ENCODE assay signal across 14 cellular contexts in genomic region chr10:60907972-60908371, GRCh38. TPM values are rescaled to one million over a fixed set of nuclear protein-coding genes. Genes with fewer than 3 reads are reported as not detected.
DNase-seq lines count a peak whose midpoint lies in the region; ATAC-seq, FAIRE-seq and TF ChIP-seq lines count a peak whose summit lies in the region.
"Had no signal": no experiment of that assay in that cellular context is flagged by ENCODE, and none has a peak within 500 bp of the region (broad histone marks: within the 10 kb centered on the region; RNA-seq: fewer than 3 reads in every experiment).

No MANE protein-coding gene starts in this region.

- TF ChIP-seq POLR2A in spleen (IDR thresholded peaks at IDR 0.05), result no peak

- peak overlapping the region in 5 of 8 donors; percentile 24 to 50 (median 46) for H3K27ac ChIP-seq in spleen
- H3K27ac ChIP-seq: BLaER1 had no signal

- no peaks in the 10 kb centered on the region for H3K27me3 ChIP-seq in spleen (replicated peaks in 1 of 7)
- H3K27me3 ChIP-seq: BLaER1 had no signal

- ATAC-seq in GM18867 (IDR thresholded peaks at IDR 0.05; ENCODE audit: unreplicated experiment) (no peak), left colon (no peak)

- TF ChIP-seq CTCF in epithelial cell of proximal tubule (conservative IDR thresholded peaks at IDR 0.05; ENCODE audit: low read depth, low read length), result no peak
- no peak for TF ChIP-seq CTCF in spleen (IDR thresholded peaks at IDR 0.05 in 8 of 11, conservative IDR thresholded peaks at IDR 0.05 in 3 of 11)

- intact Hi-C loops in spleen (cut with DNase I; ENCODE audit: low total_unique reads) (no loop called here), left colon (cut with DNase I, micrococcal nuclease) (no loop called here)

- no peaks in the 10 kb centered on the region for H3K36me3 ChIP-seq in spleen

- WGBS in spleen, 5 donors, result 63 to 85% (median 82%) methylated on average over 2 of the region's 2 CpGs

- no peak for DNase-seq in RCC 7860 (ENCODE audit: low spot score)
- peak; percentile 40 for DNase-seq in epithelial cell of proximal tubule (ENCODE audit: low read depth)
- DNase-seq in kidney glomerular epithelial cell (lab: John Stamatoyannopoulos, UW), result peak; percentile 24
- no peak for DNase-seq in spleen
- DNase-seq in NCI-H526 treated with DMSO at 0.1 percent for 48 hours (lab: John Stamatoyannopoulos, UW), result no peak
- no peak for DNase-seq in left colon
- DNase-seq: HFFc6, NCI-H146, NCI-H2081 treated with DMSO at 0.1 percent for 48 hours, NCI-H524 treated with DMSO at 0.1 percent for 48 hours, RPMI8226 had no signal

- FAIRE-seq in RCC 7860 (lab: Jason Lieb, UNC), result peak; percentile 70

- H3K4me3 ChIP-seq in epithelial cell of proximal tubule (ENCODE audit: low read depth, low read length) (no peak overlapping the region), spleen (no peak overlapping the region)
- H3K4me3 ChIP-seq: BLaER1 had no signal

- H3K9me3 ChIP-seq in spleen, result peaks cover 0 to 15% (median 8%) of the 10 kb centered on the region in 8 donors

- H3K4me1 ChIP-seq in spleen, result peaks cover 6 to 36% (median 20%) of the 10 kb centered on the region in 6 donors

RNA-seq across cellular contexts. Expression of gene RHOBTB1, which starts 36.0 kb away (rescaled TPM):
- total RNA-seq in epithelial cell of proximal tubule (17.0 and 22.2 TPM in 2 replicates), spleen (10 to 100 TPM; 12.1 to 49.2 (median 24.8) TPM), left colon (1 to 10 TPM; 4.3 to 7.6 TPM)
- polyA plus RNA-seq in spleen, result 10 to 100 TPM in 1 of 3 donors, 1 to 10 TPM in 2; 4.9 to 15.3 (median 4.9) TPM
- total RNA-seq: OCI-LY7 had no signal

Comparison
In these comparisons a context has a peak if more than half of its experiments do, and no peak if none do; other contexts are left out.
1. DNase-seq: peak in epithelial cell of proximal tubule (single experiment) and kidney glomerular epithelial cell (single experiment); none in RCC 7860 (single experiment), spleen (single experiment), NCI-H526 treated with DMSO at 0.1 percent for 48 hours (single experiment) and left colon (0 of 2).